16 cellular contexts compared by ENCODE assay signal in genomic region chr16:84889066-84889465, GRCh38.
A peak's percentile ranks its signal among the peaks of the same experiment; 100 is the strongest.
DNase-seq lines count a peak whose midpoint lies in the region; ATAC-seq and TF ChIP-seq lines count a peak whose summit lies in the region.
"Had no signal": no experiment of that assay in that cellular context is flagged by ENCODE, and none has a peak within 500 bp of the region (broad histone marks: within the 10 kb centered on the region; RNA-seq: fewer than 3 reads in every experiment).

No MANE protein-coding gene starts in this region.

- no peak for TF ChIP-seq CTCF in foreskin fibroblast (IDR thresholded peaks at IDR 0.05; ENCODE audit: low read depth, low read length)

- no peak overlapping the region for H3K27ac Mint-ChIP-seq in activated T-cell treated with anti-CD3 and anti-CD28 coated beads, Interleukin-2, amount 50 U/mL, for 72 hours
- H3K27ac Mint-ChIP-seq: IgD-negative memory B cell had no signal

- no peak overlapping the region for H3K27ac ChIP-seq in neuronal stem cell (replicated peaks; ENCODE audit: low read length)

- H3K79me1 ChIP-seq in neuronal stem cell (ENCODE audit: low read depth, low read length): no peaks in the 10 kb centered on the region

- no peak overlapping the region for H2AFZ ChIP-seq in neuronal stem cell (ENCODE audit: low read length)

- H2BK12ac ChIP-seq in neuronal stem cell (ENCODE audit: low read length): no peak overlapping the region

- H2AK5ac ChIP-seq in neuronal stem cell (ENCODE audit: low read depth, low read length): peak overlapping the region; percentile 20

- H3K4me3 Mint-ChIP-seq in activated T-cell treated with anti-CD3 and anti-CD28 coated beads, Interleukin-2, amount 50 U/mL, for 72 hours: no peak overlapping the region
- H3K4me3 Mint-ChIP-seq: IgD-negative memory B cell had no signal

- ATAC-seq in HG03432 (IDR thresholded peaks at IDR 0.05; ENCODE audit: unreplicated experiment): no peak
- ATAC-seq in activated T-cell treated with anti-CD3 and anti-CD28 coated beads, Interleukin-2, amount 50 U/mL, for 72 hours (replicated peaks in 1 of 2): no peak

- no peaks in the 10 kb centered on the region for H3K27me3 ChIP-seq in neuronal stem cell (ENCODE audit: control insufficient read depth in 3 of 3, insufficient read depth in 3 of 3, low read depth in 1 of 3, low read length in 3 of 3)
- H3K27me3 ChIP-seq: BE2C had no signal

- peaks cover 10 to 12% of the 10 kb centered on the region in 2 donors for H3K4me1 ChIP-seq in neuronal stem cell (ENCODE audit: control insufficient read depth in 2 of 2, insufficient read depth in 1 of 2, low read depth in 1 of 2, low read length in 2 of 2)

- no peak overlapping the region for H3K9ac ChIP-seq in neuronal stem cell (ENCODE audit: low read depth, low read length, poor library complexity)

- H3K36me3 ChIP-seq in neuronal stem cell (replicated peaks in 1 of 2; ENCODE audit: control insufficient read depth in 2 of 2, insufficient read depth in 2 of 2, low read length in 2 of 2): no peaks in the 10 kb centered on the region
- H3K36me3 ChIP-seq: BE2C had no signal

- H4K8ac ChIP-seq in neuronal stem cell (ENCODE audit: low read depth, low read length): no peak overlapping the region

- no peak overlapping the region for H3K14ac ChIP-seq in neuronal stem cell (ENCODE audit: low read length)

- no peaks in the 10 kb centered on the region for H3K36me3 Mint-ChIP-seq in activated T-cell treated with anti-CD3 and anti-CD28 coated beads, Interleukin-2, amount 50 U/mL, for 72 hours (ENCODE audit: insufficient read depth in 2 of 2)

- no peak overlapping the region for H2BK5ac ChIP-seq in neuronal stem cell (ENCODE audit: low read length)

- H4K91ac ChIP-seq in neuronal stem cell (ENCODE audit: low read depth, low read length, poor library complexity): no peak overlapping the region

- H3K23ac ChIP-seq in neuronal stem cell (ENCODE audit: low read depth, low read length, poor library complexity): peak overlapping the region; percentile 29

- H3K4me3 ChIP-seq in foreskin fibroblast (ENCODE audit: low read depth in 1 of 2, low read length in 2 of 2) (no peak overlapping the region), neuronal stem cell (ENCODE audit: low read length in 2 of 2) (no peak overlapping the region)

- no peak overlapping the region for H3K4me2 ChIP-seq in neuronal stem cell (ENCODE audit: insufficient read depth, low read length, poor library complexity, severe bottlenecking)

- WGBS in neuronal stem cell (ENCODE audit: extremely low coverage in 2 of 2, insufficient read length in 2 of 2, insufficient replicate concordance in 1 of 2), 2 donors: no CpG with 5 or more reads among the region's 12 CpGs

- peak overlapping the region; percentile 31 for H3K18ac ChIP-seq in neuronal stem cell (ENCODE audit: low read length)

- H3K9me3 Mint-ChIP-seq in activated T-cell treated with anti-CD3 and anti-CD28 coated beads, Interleukin-2, amount 50 U/mL, for 72 hours: no peaks in the 10 kb centered on the region

- H3K4me1 Mint-ChIP-seq in activated T-cell treated with anti-CD3 and anti-CD28 coated beads, Interleukin-2, amount 50 U/mL, for 72 hours (ENCODE audit: low read depth): peaks cover 5% of the 10 kb centered on the region

- no peak overlapping the region for H2BK15ac ChIP-seq in neuronal stem cell (ENCODE audit: low read length)

- H3K27me3 Mint-ChIP-seq in activated T-cell treated with anti-CD3 and anti-CD28 coated beads, Interleukin-2, amount 50 U/mL, for 72 hours (ENCODE audit: low read depth): peaks cover 6% of the 10 kb centered on the region

- no peak overlapping the region for H2BK120ac ChIP-seq in neuronal stem cell (ENCODE audit: low read depth, low read length)

- H3K4ac ChIP-seq in neuronal stem cell (ENCODE audit: low read length): no peak overlapping the region

- DNase-seq in EH (ENCODE audit: low read depth) (peak; percentile 66), foreskin fibroblast (peak; percentile 77 to 86), neuronal stem cell (ENCODE audit: low spot score) (no peak), DMS53 treated with DMSO at 0.1 percent for 48 hours (lab: John Stamatoyannopoulos, UW; ENCODE audit: unreplicated experiment) (no peak), CD1c-positive myeloid dendritic cell (ENCODE audit: extremely low spot score) (no peak)
- no peak for DNase-seq in activated T-cell treated with anti-CD3 and anti-CD28 coated beads, Interleukin-2, amount 50 U/mL, for 72 hours
- DNase-seq: BE2C, DMS 273 treated with DMSO at 0.1 percent for 48 hours, HCEC 1CT, NCI-H1105 treated with DMSO at 0.1 percent for 48 hours, NCI-H187, NCI-H524 treated with DMSO at 0.1 percent for 48 hours, SHP77 had no signal

- H3K9me3 ChIP-seq in neuronal stem cell (replicated peaks in 1 of 2; ENCODE audit: control insufficient read depth in 2 of 2, insufficient read depth in 1 of 2, low read depth in 1 of 2, low read length in 2 of 2): peaks cover 0 to 4% of the 10 kb centered on the region in 2 donors
- H3K9me3 ChIP-seq: BE2C had no signal

TF ChIP-seq in PFSK-1, 5 proteins besides CTCF, POLR2A, EP300 and RAD21:
- TF ChIP-seq SIN3A (IDR thresholded peaks at IDR 0.05; ENCODE audit: borderline replicate concordance, insufficient read depth, low read length) (no peak), TAF1 (IDR thresholded peaks at IDR 0.05; ENCODE audit: borderline replicate concordance, insufficient read depth, low read length) (no peak), REST (IDR thresholded peaks at IDR 0.05; ENCODE audit: insufficient read depth in 1 of 2, low read depth in 2 of 2, low read length in 2 of 2) (no peak), FOXP2 (optimal IDR thresholded peaks at IDR 0.05; ENCODE audit: borderline replicate concordance, extremely low read depth, extremely low read length, insufficient read depth) (peak; percentile 25), POLR2AphosphoS5 (IDR thresholded peaks at IDR 0.05; ENCODE audit: low read depth, low read length) (no peak)

Comparison
In these comparisons a context has a peak if more than half of its experiments do, and no peak if none do; other contexts are left out.
1. DNase-seq: peak in EH (single experiment) and foreskin fibroblast (2 of 2); none in neuronal stem cell (single experiment), DMS53 treated with DMSO at 0.1 percent for 48 hours (single experiment), activated T-cell treated with anti-CD3 and anti-CD28 coated beads, Interleukin-2, amount 50 U/mL, for 72 hours (0 of 2) and CD1c-positive myeloid dendritic cell (single experiment).